Comparison of ENCODE assay signal across 18 cellular contexts in the genomic region with DNA sequence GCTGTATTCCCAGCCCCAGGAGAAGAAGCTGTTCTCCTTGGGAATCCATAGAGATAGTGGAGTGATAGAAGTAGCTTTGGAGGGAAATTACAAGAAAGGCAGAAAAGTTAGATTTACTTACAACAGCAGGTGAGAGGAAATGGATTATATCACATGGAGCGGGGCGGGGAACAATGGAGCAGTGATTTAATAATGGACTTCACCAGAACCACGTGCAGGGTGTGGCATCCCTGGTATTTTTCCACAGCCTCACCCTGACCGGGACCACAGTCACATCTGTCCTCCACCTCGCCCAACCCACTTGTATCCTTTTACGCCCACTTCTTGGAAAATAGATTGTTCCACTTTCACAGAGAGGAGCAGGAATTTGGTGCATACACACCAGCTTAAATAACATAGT. TPM values are rescaled to one million over a fixed set of nuclear protein-coding genes. Genes with fewer than 3 reads are reported as not detected.
A peak's percentile ranks its signal among the peaks of the same experiment; 100 is the strongest.
DNase-seq lines count a peak whose midpoint lies in the region; ATAC-seq, FAIRE-seq and TF ChIP-seq lines count a peak whose summit lies in the region.
"Had no signal": no experiment of that assay in that cellular context is flagged by ENCODE, and none has a peak within 500 bp of the region (broad histone marks: within the 10 kb centered on the region; RNA-seq: fewer than 3 reads in every experiment).

No MANE protein-coding gene starts in this region.

- H2AFZ ChIP-seq in HepG2 (ENCODE audit: low read length) (no peak overlapping the region), SK-N-SH (ENCODE audit: low read depth) (no peak overlapping the region)
- H2AFZ ChIP-seq: GM23248, neural progenitor cell had no signal

- no peak for ATAC-seq in HepG2
- ATAC-seq in right lobe of liver = no peak
- no peak for ATAC-seq in HG03432 (IDR thresholded peaks at IDR 0.05; ENCODE audit: unreplicated experiment)

- no TSS peak for BruUV-seq in HepG2 (replicated peaks; lab: Mats Ljungman, UMichigan)

- H3K4me3 ChIP-seq in HepG2 (replicated peaks in 1 of 3; ENCODE audit: insufficient read depth in 1 of 3, low read depth in 2 of 3, low read length in 3 of 3) (no peak overlapping the region), right lobe of liver (no peak overlapping the region), bronchial epithelial cell (ENCODE audit: low read depth, low read length) (no peak overlapping the region), mucosa of rectum (ENCODE audit: low read length in 2 of 2) (no peak overlapping the region), SK-N-SH (ENCODE audit: low read depth in 2 of 2, low read length in 1 of 2) (no peak overlapping the region)
- H3K4me3 ChIP-seq: dorsolateral prefrontal cortex, GM23248, lung, neural progenitor cell had no signal

- in situ Hi-C loops in HepG2 (cut with HindIII; ENCODE audit: extremely low pct_ligation_motif_present, low pct_unique_long_range_greater_than_20kb) = no loop called here

- no peaks in the 10 kb centered on the region for H3K9me3 ChIP-seq in HepG2 (ENCODE audit: low read length)
- H3K9me3 ChIP-seq in right lobe of liver = no peaks in the 10 kb centered on the region
- H3K9me3 ChIP-seq in mucosa of rectum (ENCODE audit: control insufficient read depth in 2 of 2, low read length in 2 of 2) = no peaks in the 10 kb centered on the region
- no peaks in the 10 kb centered on the region for H3K9me3 ChIP-seq in SK-N-SH

- intact Hi-C loops in HepG2 (cut with micrococcal nuclease; ENCODE audit: unreplicated experiment) = no loop called here
- intact Hi-C loops in right lobe of liver (cut with DNase I) = no loop called here

- H3K27ac ChIP-seq in HepG2 (ENCODE audit: extremely low read length, insufficient read depth, low read length) (no peak overlapping the region), right lobe of liver (no peak overlapping the region), mucosa of rectum (ENCODE audit: low read depth in 2 of 2, low read length in 2 of 2) (peak overlapping the region; percentile 28 to 34), SK-N-SH (ENCODE audit: low read depth in 2 of 2, low read length in 1 of 2) (no peak overlapping the region)
- H3K27ac ChIP-seq: dorsolateral prefrontal cortex, GM23248, neural progenitor cell had no signal

- H3K36me3 ChIP-seq in HepG2 (replicated peaks in 1 of 2; ENCODE audit: control insufficient read depth in 1 of 2, insufficient read depth in 2 of 2, low read length in 2 of 2) (no peaks in the 10 kb centered on the region), right lobe of liver (no peaks in the 10 kb centered on the region), bronchial epithelial cell (ENCODE audit: control insufficient read depth, insufficient read depth, low read length) (no peaks in the 10 kb centered on the region), mucosa of rectum (ENCODE audit: control insufficient read depth in 2 of 2, insufficient read depth in 2 of 2, low read length in 2 of 2) (no peaks in the 10 kb centered on the region), SK-N-SH (replicated peaks in 1 of 2; ENCODE audit: control insufficient read depth in 1 of 2, insufficient read depth in 2 of 2, low read length in 1 of 2) (no peaks in the 10 kb centered on the region)
- H3K36me3 ChIP-seq: neural progenitor cell had no signal

- no peak overlapping the region for H3K4me2 ChIP-seq in HepG2 (ENCODE audit: low read depth, low read length)
- H3K4me2 ChIP-seq in SK-N-SH = no peak overlapping the region
- H3K4me2 ChIP-seq: neural progenitor cell had no signal

- POLR2A ChIA-PET in HepG2 (lab: Yijun Ruan, JAX) = interaction anchor here (1.4 kb wide), 1 partner anchor 10 kb away, joined by 6 read pairs; no protein-coding TSS in a partner anchor
- POLR2A ChIA-PET in SK-N-SH (lab: Yijun Ruan, JAX) = no interaction called here

- no peak for FAIRE-seq in HepG2 (lab: Jason Lieb, UNC)
- FAIRE-seq in bronchial epithelial cell (lab: Jason Lieb, UNC) = no peak

- DNase-seq in HepG2 (ENCODE audit: low spot score) (no peak), right lobe of liver (no peak), bronchial epithelial cell (ENCODE audit: low read depth) (peak; percentile 32), SK-N-SH (no peak), hypothalamus (lab: John Stamatoyannopoulos, UW) (no peak), putamen (ENCODE audit: low spot score) (no peak)
- DNase-seq: activated B cell treated with CpG ODN at 0.5 μM for 24 hours; activated CD4-positive, alpha-beta memory T cell treated with anti-CD3 and anti-CD28 coated beads, Interleukin-2, amount 10 ng/mL, durations not matched to agents 7 days and 5 days; CD4-positive, CD25-positive, alpha-beta regulatory T cell; DMS79; dorsolateral prefrontal cortex; GM23248; NCI-H2029 treated with DMSO at 0.1 percent for 48 hours had no signal

- no peak for TF ChIP-seq CTCF in HepG2 (CRISPR knock-in tag; IDR thresholded peaks at IDR 0.05)
- TF ChIP-seq CTCF in right lobe of liver (IDR thresholded peaks at IDR 0.05) = no peak
- no peak for TF ChIP-seq CTCF in bronchial epithelial cell (IDR thresholded peaks at IDR 0.05; ENCODE audit: insufficient read depth, low read length, severe bottlenecking)
- TF ChIP-seq CTCF in SK-N-SH (IDR thresholded peaks at IDR 0.05) = no peak

- H3K79me2 ChIP-seq in HepG2 (ENCODE audit: insufficient read depth, low read length) (no peaks in the 10 kb centered on the region), SK-N-SH (ENCODE audit: insufficient read depth) (no peaks in the 10 kb centered on the region)

- peaks cover 74% of the 10 kb centered on the region for H3K4me1 ChIP-seq in HepG2 (ENCODE audit: insufficient read depth, low read length)
- peaks cover 0 to 11% (median 1%) of the 10 kb centered on the region in 4 donors for H3K4me1 ChIP-seq in right lobe of liver
- peaks cover 16 to 31% of the 10 kb centered on the region in 2 donors for H3K4me1 ChIP-seq in mucosa of rectum (ENCODE audit: control insufficient read depth in 2 of 2, insufficient read depth in 2 of 2, low read length in 2 of 2)
- peaks cover 7 to 12% of the 10 kb centered on the region in 2 experiments; a peak in 3 of 4 replicates for H3K4me1 ChIP-seq in SK-N-SH (ENCODE audit: control insufficient read depth in 1 of 2, insufficient read depth in 2 of 2, low read depth in 1 of 2, low read length in 1 of 2)
- H3K4me1 ChIP-seq: neural progenitor cell had no signal

- CTCF ChIA-PET in HepG2 (lab: Yijun Ruan, JAX; ENCODE audit: low intra/inter-chr PET ratio, low total read pairs) (no interaction called here), SK-N-SH (lab: Yijun Ruan, JAX) (interaction anchor here (0.6 to 2.6 kb wide), 5 partner anchors 9 to 300 kb away, joined by 3 to 10 read pairs (median 3); no protein-coding TSS in a partner anchor)

- H3K27me3 ChIP-seq in HepG2 (ENCODE audit: control insufficient read depth in 1 of 2, insufficient read depth in 2 of 2, low read length in 2 of 2) = no peaks in the 10 kb centered on the region
- no peaks in the 10 kb centered on the region for H3K27me3 ChIP-seq in right lobe of liver
- H3K27me3 ChIP-seq in bronchial epithelial cell (ENCODE audit: control insufficient read depth, insufficient read depth, low read length) = no peaks in the 10 kb centered on the region
- H3K27me3 ChIP-seq in mucosa of rectum (ENCODE audit: control insufficient read depth in 2 of 2, insufficient read depth in 2 of 2, low read length in 2 of 2) = no peaks in the 10 kb centered on the region
- H3K27me3 ChIP-seq in SK-N-SH (ENCODE audit: insufficient read depth) = no peaks in the 10 kb centered on the region
- H3K27me3 ChIP-seq: dorsolateral prefrontal cortex, neural progenitor cell had no signal

- H3F3A ChIP-seq in SK-N-SH (replicated peaks; ENCODE audit: insufficient read depth) = peaks cover 21% of the 10 kb centered on the region

- 84% methylated on average over 6 of the region's 6 CpGs for WGBS in HepG2 (ENCODE audit: low lambda C conversion rate)
- 88% methylated on average over 6 of the region's 6 CpGs for WGBS in right lobe of liver (ENCODE audit: insufficient coverage, low coverage, low lambda C conversion rate, missing lambda C conversion rate)
- 81% methylated on average over 6 of the region's 6 CpGs for WGBS in SK-N-SH (ENCODE audit: low lambda C conversion rate)

- TF ChIP-seq POLR2A in HepG2 (IDR thresholded peaks at IDR 0.05; ENCODE audit: insufficient read depth in 1 of 2, low read depth in 2 of 2, low read length in 2 of 2) = no peak
- no peak for TF ChIP-seq POLR2A in right lobe of liver (IDR thresholded peaks at IDR 0.05)

- H4K20me1 ChIP-seq in HepG2 (ENCODE audit: insufficient read depth, low read length) (no peaks in the 10 kb centered on the region), SK-N-SH (ENCODE audit: insufficient read depth) (no peaks in the 10 kb centered on the region)

- TF ChIP-seq EP300 in HepG2 (IDR thresholded peaks at IDR 0.05; ENCODE audit: low read depth in 2 of 2, low read length in 2 of 2) (no peak), HepG2 (CRISPR knock-in tag; IDR thresholded peaks at IDR 0.05; ENCODE audit: borderline replicate concordance) (no peak), SK-N-SH (IDR thresholded peaks at IDR 0.05; ENCODE audit: borderline replicate concordance in 1 of 2, low read depth in 1 of 2, low read length in 1 of 2) (no peak)

- TF ChIP-seq RAD21 in HepG2 (CRISPR knock-in tag; IDR thresholded peaks at IDR 0.05) = no peak
- no peak for TF ChIP-seq RAD21 in SK-N-SH (IDR thresholded peaks at IDR 0.05; ENCODE audit: low read length)

- H3K9me2 ChIP-seq in SK-N-SH = no peaks in the 10 kb centered on the region

- H3K9ac ChIP-seq in HepG2 (ENCODE audit: insufficient read depth, low read depth, low read length) (no peak overlapping the region), mucosa of rectum (ENCODE audit: low read depth in 1 of 2, low read length in 2 of 2) (no peak overlapping the region), SK-N-SH (no peak overlapping the region)
- H3K9ac ChIP-seq: GM23248, neural progenitor cell had no signal

RNA-seq across cellular contexts. Expression of gene CYB5B, which starts 16.0 kb away (rescaled TPM):
- 432 and 638 TPM in 2 replicates for total RNA-seq in HepG2 (2016; rRNA removed; fragmentation: Illumina TruSeq; extraction: Trizol)
- total RNA-seq in HepG2 (2016; cell fraction: cytosol; rRNA removed; fragmentation: Illumina TruSeq; extraction: Trizol; ENCODE audit: low read depth) = 65.6 and 75.3 TPM in 2 replicates
- total RNA-seq in HepG2 (2016; cell fraction: insoluble cytoplasmic fraction; rRNA removed; fragmentation: Illumina TruSeq; extraction: Trizol) = 436 and 657 TPM in 2 replicates
- total RNA-seq in HepG2 (2016; cell fraction: membrane; rRNA removed; fragmentation: Illumina TruSeq; extraction: Trizol) = 216 TPM in 2 replicates
- 130 and 153 TPM in 2 replicates for total RNA-seq in HepG2 (2016; cell fraction: nucleus; rRNA removed; fragmentation: Illumina TruSeq; extraction: Trizol)
- polyA plus RNA-seq in HepG2 (2011; rRNA removed) = 207 and 234 TPM in 2 replicates
- 139 and 166 TPM in 2 replicates for polyA plus RNA-seq in HepG2 (2011; cell fraction: cytosol; rRNA removed)
- 47.1 and 59.8 TPM in 2 replicates for polyA plus RNA-seq in HepG2 (2011; cell fraction: nucleus; rRNA removed)
- 126 and 167 TPM in 2 replicates for polyA plus RNA-seq in HepG2 (2012)
- polyA plus RNA-seq in HepG2 (2016; cell fraction: cytosol; fragmentation: Illumina TruSeq; extraction: Trizol; ENCODE audit: low read depth) = 67.1 and 71.7 TPM in 2 replicates
- 674 and 738 TPM in 2 replicates for polyA plus RNA-seq in HepG2 (2016; cell fraction: insoluble cytoplasmic fraction; fragmentation: Illumina TruSeq; extraction: Trizol; ENCODE audit: low read depth)
- polyA plus RNA-seq in HepG2 (2016; cell fraction: membrane; fragmentation: Illumina TruSeq; extraction: Trizol; ENCODE audit: low read depth) = 166 and 175 TPM in 2 replicates
- 241 and 258 TPM in 2 replicates for polyA plus RNA-seq in HepG2 (2016; cell fraction: nucleus; fragmentation: Illumina TruSeq; extraction: Trizol; ENCODE audit: insufficient read depth, low read depth)
- 211 and 254 TPM in 2 replicates for polyA minus RNA-seq in HepG2 (2011; rRNA and poly(A)+ RNA removed; ENCODE audit: low replicate concordance)
- polyA minus RNA-seq in HepG2 (2011; cell fraction: cytosol; rRNA and poly(A)+ RNA removed) = 91.9 and 119 TPM in 2 replicates
- polyA minus RNA-seq in HepG2 (2011; cell fraction: nucleus; rRNA and poly(A)+ RNA removed) = 108 and 125 TPM in 2 replicates
- total RNA-seq in right lobe of liver = 10 to 100 TPM; 19.1 to 42.1 (median 30.5) TPM
- total RNA-seq in bronchial epithelial cell = 39.2 and 42.8 TPM in 2 replicates
- polyA plus RNA-seq in SK-N-SH (2012; rRNA removed) = 64.4 and 86.1 TPM in 2 replicates
- 65.8 and 78.1 TPM in 2 replicates for polyA plus RNA-seq in SK-N-SH (2012; cell fraction: cytosol; rRNA removed)
- polyA plus RNA-seq in SK-N-SH (2012; cell fraction: nucleus; rRNA removed) = 15.2 and 43.7 TPM in 2 replicates

RNA-seq across cellular contexts. Expression of gene TERF2, which starts 22.6 kb away (rescaled TPM):
- total RNA-seq in HepG2 (2016; rRNA removed; fragmentation: Illumina TruSeq; extraction: Trizol) (9.7 and 18.2 TPM in 2 replicates), right lobe of liver (10 to 100 TPM in 5 of 6 experiments, 1 to 10 TPM in 1; 9.6 to 14.5 (median 13.5) TPM), bronchial epithelial cell (9.1 and 10.0 TPM in 2 replicates)
- 17.4 and 18.9 TPM in 2 replicates for total RNA-seq in HepG2 (2016; cell fraction: cytosol; rRNA removed; fragmentation: Illumina TruSeq; extraction: Trizol; ENCODE audit: low read depth)
- total RNA-seq in HepG2 (2016; cell fraction: insoluble cytoplasmic fraction; rRNA removed; fragmentation: Illumina TruSeq; extraction: Trizol) = 12.3 and 15.9 TPM in 2 replicates
- 10.9 and 11.1 TPM in 2 replicates for total RNA-seq in HepG2 (2016; cell fraction: membrane; rRNA removed; fragmentation: Illumina TruSeq; extraction: Trizol)
- 10.9 and 11.7 TPM in 2 replicates for total RNA-seq in HepG2 (2016; cell fraction: nucleus; rRNA removed; fragmentation: Illumina TruSeq; extraction: Trizol)
- polyA plus RNA-seq in HepG2 (2011; rRNA removed) (16.6 and 20.2 TPM in 2 replicates), SK-N-SH (2012; rRNA removed) (12.3 and 14.2 TPM in 2 replicates)
- 9.0 and 11.1 TPM in 2 replicates for polyA plus RNA-seq in HepG2 (2011; cell fraction: cytosol; rRNA removed)
- 10.9 and 12.7 TPM in 2 replicates for polyA plus RNA-seq in HepG2 (2011; cell fraction: nucleus; rRNA removed)
- polyA plus RNA-seq in HepG2 (2012) = 21.6 and 23.0 TPM in 2 replicates
- 6.2 and 7.8 TPM in 2 replicates for polyA plus RNA-seq in HepG2 (2016; cell fraction: cytosol; fragmentation: Illumina TruSeq; extraction: Trizol; ENCODE audit: low read depth)
- polyA plus RNA-seq in HepG2 (2016; cell fraction: insoluble cytoplasmic fraction; fragmentation: Illumina TruSeq; extraction: Trizol; ENCODE audit: low read depth) = 38.1 and 39.2 TPM in 2 replicates
- polyA plus RNA-seq in HepG2 (2016; cell fraction: membrane; fragmentation: Illumina TruSeq; extraction: Trizol; ENCODE audit: low read depth) = 11.5 and 14.4 TPM in 2 replicates
- polyA plus RNA-seq in HepG2 (2016; cell fraction: nucleus; fragmentation: Illumina TruSeq; extraction: Trizol; ENCODE audit: insufficient read depth, low read depth) = 37.2 and 38.8 TPM in 2 replicates
- 24.0 and 33.0 TPM in 2 replicates for polyA minus RNA-seq in HepG2 (2011; rRNA and poly(A)+ RNA removed; ENCODE audit: low replicate concordance)
- 25.9 and 27.6 TPM in 2 replicates for polyA minus RNA-seq in HepG2 (2011; cell fraction: cytosol; rRNA and poly(A)+ RNA removed)
- 28.1 and 31.1 TPM in 2 replicates for polyA minus RNA-seq in HepG2 (2011; cell fraction: nucleus; rRNA and poly(A)+ RNA removed)
- 14.4 and 14.5 TPM in 2 replicates for polyA plus RNA-seq in SK-N-SH (2012; cell fraction: cytosol; rRNA removed)
- polyA plus RNA-seq in SK-N-SH (2012; cell fraction: nucleus; rRNA removed) = 12.6 and 13.6 TPM in 2 replicates

RNA-seq across cellular contexts. Expression of gene TMED6, which starts 56.9 kb away (rescaled TPM):
- total RNA-seq in HepG2 (2016; rRNA removed; fragmentation: Illumina TruSeq; extraction: Trizol) (6.4 and 14.4 TPM in 2 replicates), right lobe of liver (1 to 10 TPM; 1.6 to 9.9 (median 2.6) TPM), bronchial epithelial cell (0.13 TPM in 1 of 2 replicates, not detected in the other)
- total RNA-seq in HepG2 (2016; cell fraction: cytosol; rRNA removed; fragmentation: Illumina TruSeq; extraction: Trizol; ENCODE audit: low read depth) = 2.9 and 4.8 TPM in 2 replicates
- 9.7 and 13.1 TPM in 2 replicates for total RNA-seq in HepG2 (2016; cell fraction: insoluble cytoplasmic fraction; rRNA removed; fragmentation: Illumina TruSeq; extraction: Trizol)
- 4.0 and 4.4 TPM in 2 replicates for total RNA-seq in HepG2 (2016; cell fraction: membrane; rRNA removed; fragmentation: Illumina TruSeq; extraction: Trizol)
- total RNA-seq in HepG2 (2016; cell fraction: nucleus; rRNA removed; fragmentation: Illumina TruSeq; extraction: Trizol) = 9.6 and 11.2 TPM in 2 replicates
- polyA plus RNA-seq in HepG2 (2011; rRNA removed) (9.8 and 10.5 TPM in 2 replicates), SK-N-SH (2012; rRNA removed) (not detected in 2 replicates)
- 8.0 and 12.8 TPM in 2 replicates for polyA plus RNA-seq in HepG2 (2011; cell fraction: cytosol; rRNA removed)
- polyA plus RNA-seq in HepG2 (2011; cell fraction: nucleus; rRNA removed) = 3.0 and 4.5 TPM in 2 replicates
- 6.0 and 10.3 TPM in 2 replicates for polyA plus RNA-seq in HepG2 (2012)
- 3.8 and 4.3 TPM in 2 replicates for polyA plus RNA-seq in HepG2 (2016; cell fraction: cytosol; fragmentation: Illumina TruSeq; extraction: Trizol; ENCODE audit: low read depth)
- polyA plus RNA-seq in HepG2 (2016; cell fraction: insoluble cytoplasmic fraction; fragmentation: Illumina TruSeq; extraction: Trizol; ENCODE audit: low read depth) = 7.5 and 10.5 TPM in 2 replicates
- 3.5 and 4.2 TPM in 2 replicates for polyA plus RNA-seq in HepG2 (2016; cell fraction: membrane; fragmentation: Illumina TruSeq; extraction: Trizol; ENCODE audit: low read depth)
- 17.8 and 20.3 TPM in 2 replicates for polyA plus RNA-seq in HepG2 (2016; cell fraction: nucleus; fragmentation: Illumina TruSeq; extraction: Trizol; ENCODE audit: insufficient read depth, low read depth)
- 1.3 and 10.3 TPM in 2 replicates for polyA minus RNA-seq in HepG2 (2011; rRNA and poly(A)+ RNA removed; ENCODE audit: low replicate concordance)
- polyA minus RNA-seq in HepG2 (2011; cell fraction: cytosol; rRNA and poly(A)+ RNA removed) = 1.6 and 2.7 TPM in 2 replicates
- 6.2 and 6.7 TPM in 2 replicates for polyA minus RNA-seq in HepG2 (2011; cell fraction: nucleus; rRNA and poly(A)+ RNA removed)
- polyA plus RNA-seq in SK-N-SH (2012; cell fraction: cytosol; rRNA removed) = not detected in 2 replicates
- 0.14 TPM in 1 of 2 replicates, not detected in the other for polyA plus RNA-seq in SK-N-SH (2012; cell fraction: nucleus; rRNA removed)
- total RNA-seq: epithelial cell of proximal tubule, GM23248 had no signal

Comparison
In these comparisons a context has a peak if more than half of its experiments do, and no peak if none do; other contexts are left out.
1. H3K27ac ChIP-seq: peak in mucosa of rectum (2 of 2); none in HepG2 (single experiment), right lobe of liver (0 of 3) and SK-N-SH (0 of 2).